Comparison of ENCODE assay signal across 9 cellular contexts in genomic region chr7:74275401-74275881, GRCh38. TPM values are rescaled to one million over a fixed set of nuclear protein-coding genes. Genes with fewer than 3 reads are reported as not detected.
DNase-seq lines count a peak whose midpoint lies in the region; ATAC-seq and TF ChIP-seq lines count a peak whose summit lies in the region.
"Had no signal": no experiment of that assay in that cellular context is flagged by ENCODE, and none has a peak within 500 bp of the region (broad histone marks: within the 10 kb centered on the region; RNA-seq: fewer than 3 reads in every experiment).

No MANE protein-coding gene starts in this region.

- WGBS in heart right ventricle, 2 donors, result 62 to 66% methylated on average over 6 of the region's 6 CpGs
- WGBS in sigmoid colon, 2 donors, result 44 to 63% methylated on average over 6 of the region's 6 CpGs

- in situ Hi-C loops in SK-MEL-5 (cut with HindIII; ENCODE audit: low pct_unique_long_range_greater_than_20kb, low sequenced_read_pairs), result no loop called here

- TF ChIP-seq CTCF in heart right ventricle (IDR thresholded peaks at IDR 0.05) (peak in 8 of 9 donors; percentile 7 to 54 (median 46)), upper lobe of right lung (IDR thresholded peaks at IDR 0.05) (peak; percentile 38), sigmoid colon (IDR thresholded peaks at IDR 0.05) (peak in 2 of 4 experiments; percentile 20 to 21)

- no peak for TF ChIP-seq POLR2A in sigmoid colon (IDR thresholded peaks at IDR 0.05)

- H3K4me1 ChIP-seq in heart right ventricle (peaks cover 12 to 52% (median 35%) of the 10 kb centered on the region in 9 donors), upper lobe of right lung (peaks cover 28% of the 10 kb centered on the region), sigmoid colon (peaks cover 0 to 24% (median 19%) of the 10 kb centered on the region in 4 donors)

- DNase-seq in heart right ventricle, result no peak
- no peak for DNase-seq in cardiac septum (ENCODE audit: low spot score)
- peak; percentile 75 for DNase-seq in SK-MEL-5 (ENCODE audit: low read depth, low spot score)
- peak; percentile 39 for DNase-seq in left ventricle myocardium superior
- DNase-seq in upper lobe of right lung, result no peak
- no peak for DNase-seq in NCI-H1694 treated with DMSO at 0.1 percent for 48 hours (lab: John Stamatoyannopoulos, UW)
- no peak for DNase-seq in activated effector memory CD4-positive, alpha-beta T cell treated with Interleukin-2 at 50 U/mL for 16 hours
- no peak for DNase-seq in sigmoid colon
- DNase-seq: ovary had no signal

- H3K27ac ChIP-seq in heart right ventricle (no peak overlapping the region), upper lobe of right lung (no peak overlapping the region), sigmoid colon (no peak overlapping the region)
- H3K27ac ChIP-seq: ovary had no signal

- no peak for TF ChIP-seq EP300 in sigmoid colon (IDR thresholded peaks at IDR 0.05)

- no peaks in the 10 kb centered on the region for H3K36me3 ChIP-seq in heart right ventricle
- no peaks in the 10 kb centered on the region for H3K36me3 ChIP-seq in upper lobe of right lung
- H3K36me3 ChIP-seq in sigmoid colon, result no peaks in the 10 kb centered on the region
- H3K36me3 ChIP-seq: ovary had no signal

- H3K27me3 ChIP-seq in heart right ventricle (no peaks in the 10 kb centered on the region), upper lobe of right lung (no peaks in the 10 kb centered on the region), sigmoid colon (no peaks in the 10 kb centered on the region)
- H3K27me3 ChIP-seq: ovary had no signal

- H3K9me3 ChIP-seq in heart right ventricle, result no peaks in the 10 kb centered on the region
- H3K9me3 ChIP-seq in upper lobe of right lung, result no peaks in the 10 kb centered on the region
- no peaks in the 10 kb centered on the region for H3K9me3 ChIP-seq in sigmoid colon
- H3K9me3 ChIP-seq: ovary had no signal

- intact Hi-C loops in heart right ventricle (cut with DNase I), result no loop called here
- intact Hi-C loops in cardiac septum (cut with DNase I), result no loop called here
- intact Hi-C loops in left ventricle myocardium superior (cut with micrococcal nuclease), result no loop called here
- intact Hi-C loops in upper lobe of right lung (cut with DNase I), result no loop called here
- intact Hi-C loops in sigmoid colon (cut with DNase I), result no loop called here

- no peak overlapping the region for H3K4me3 ChIP-seq in heart right ventricle
- H3K4me3 ChIP-seq in upper lobe of right lung, result no peak overlapping the region
- no peak overlapping the region for H3K4me3 ChIP-seq in sigmoid colon
- H3K4me3 ChIP-seq: ovary had no signal

- ATAC-seq in heart right ventricle (no peak), left ventricle myocardium superior (no peak), upper lobe of right lung (no peak)

RNA-seq across cellular contexts. Expression of gene CLIP2, which starts 13.8 kb away (rescaled TPM):
- total RNA-seq in heart right ventricle (10 to 100 TPM in 1 of 10 donors, 1 to 10 TPM in 9; 5.1 to 11.3 (median 7.0) TPM), cardiac septum (9.9 TPM), left ventricle myocardium superior (6.9 TPM), upper lobe of right lung (24.3 TPM), sigmoid colon (10 to 100 TPM; 20.7 to 35.5 (median 22.3) TPM)
- polyA plus RNA-seq in heart right ventricle (1 to 10 TPM; 4.5 to 6.1 TPM), sigmoid colon (10 to 100 TPM; 23.4 to 56.4 (median 40.2) TPM)
- total RNA-seq in SK-MEL-5 (2014; rRNA removed; shearing (Covaris generic)), result 8.4 and 9.2 TPM in 2 replicates
- 15.1 and 16.1 TPM in 2 replicates for polyA plus RNA-seq in SK-MEL-5 (2015; cell fraction: cytosol; rRNA removed)
- 11.7 and 17.8 TPM in 2 replicates for polyA plus RNA-seq in SK-MEL-5 (2015; cell fraction: nucleus; rRNA removed)

RNA-seq across cellular contexts. Expression of gene RFC2, which starts 21.2 kb away (rescaled TPM):
- total RNA-seq in heart right ventricle (10 to 100 TPM in 8 of 10 donors, 1 to 10 TPM in 2; 7.0 to 13.1 (median 10.7) TPM), cardiac septum (8.3 TPM), left ventricle myocardium superior (10.5 TPM), upper lobe of right lung (16.3 TPM), sigmoid colon (10 to 100 TPM in 3 of 4 donors, 1 to 10 TPM in 1; 3.3 to 17.8 (median 14.8) TPM)
- polyA plus RNA-seq in heart right ventricle (10 to 100 TPM in 1 of 2 donors, 1 to 10 TPM in 1; 8.0 to 18.5 TPM), sigmoid colon (10 to 100 TPM; 18.0 to 30.0 (median 22.2) TPM)
- 51.0 and 55.7 TPM in 2 replicates for total RNA-seq in SK-MEL-5 (2014; rRNA removed; shearing (Covaris generic))
- 53.3 and 58.9 TPM in 2 replicates for polyA plus RNA-seq in SK-MEL-5 (2015; cell fraction: cytosol; rRNA removed)
- 12.2 and 12.4 TPM in 2 replicates for polyA plus RNA-seq in SK-MEL-5 (2015; cell fraction: nucleus; rRNA removed)

Comparison
In these comparisons a context has a peak if more than half of its experiments do, and no peak if none do; other contexts are left out.
1. DNase-seq: peak in SK-MEL-5 (single experiment) and left ventricle myocardium superior (single experiment); none in heart right ventricle (0 of 2), cardiac septum (single experiment), upper lobe of right lung (single experiment), NCI-H1694 treated with DMSO at 0.1 percent for 48 hours (single experiment), activated effector memory CD4-positive, alpha-beta T cell treated with Interleukin-2 at 50 U/mL for 16 hours (single experiment) and sigmoid colon (single experiment).